ENCODE assay signal across 1 cellular context in the genomic region with DNA sequence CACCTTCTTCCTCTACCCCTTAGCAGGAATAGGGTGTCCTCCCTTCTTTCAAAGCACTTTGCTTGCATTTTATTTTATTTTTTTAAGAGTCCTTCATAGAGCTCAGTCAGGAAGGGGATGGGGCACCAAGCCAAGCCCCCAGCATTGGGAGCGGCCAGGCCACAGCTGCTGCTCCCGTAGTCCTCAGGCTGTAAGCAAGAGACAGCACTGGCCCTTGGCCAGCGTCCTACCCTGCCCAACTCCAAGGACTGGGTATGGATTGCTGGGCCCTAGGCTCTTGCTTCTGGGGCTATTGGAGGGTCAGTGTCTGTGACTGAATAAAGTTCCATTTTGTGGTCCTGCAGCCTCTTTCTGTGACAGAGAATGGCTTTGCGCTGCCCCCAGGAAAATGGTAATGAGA.
A peak's percentile ranks its signal among the peaks of the same experiment; 100 is the strongest.
TF ChIP-seq lines count a peak whose summit lies in the region.

No MANE protein-coding gene starts in this region.

TF ChIP-seq in HepG2, 621 proteins besides CTCF, POLR2A, EP300 and RAD21:
- no peak for TF ChIP-seq NCOA2 (CRISPR knock-in tag; IDR thresholded peaks at IDR 0.05)
- TF ChIP-seq POLR2G (IDR thresholded peaks at IDR 0.05; ENCODE audit: low read depth, low read length): peak; percentile 1; the same call in 1 of the 2 replicates
- no peak for TF ChIP-seq ZSCAN9 (CRISPR knock-in tag; IDR thresholded peaks at IDR 0.05; ENCODE audit: borderline replicate concordance)
- no peak for TF ChIP-seq PAF1 (CRISPR knock-in tag; IDR thresholded peaks at IDR 0.05)
- TF ChIP-seq TAF15 (IDR thresholded peaks at IDR 0.05; ENCODE audit: low read depth, low read length, poor library complexity, severe bottlenecking): no peak
- TF ChIP-seq NR3C1 (CRISPR knock-in tag; IDR thresholded peaks at IDR 0.05): no peak
- TF ChIP-seq, protein P1, sequence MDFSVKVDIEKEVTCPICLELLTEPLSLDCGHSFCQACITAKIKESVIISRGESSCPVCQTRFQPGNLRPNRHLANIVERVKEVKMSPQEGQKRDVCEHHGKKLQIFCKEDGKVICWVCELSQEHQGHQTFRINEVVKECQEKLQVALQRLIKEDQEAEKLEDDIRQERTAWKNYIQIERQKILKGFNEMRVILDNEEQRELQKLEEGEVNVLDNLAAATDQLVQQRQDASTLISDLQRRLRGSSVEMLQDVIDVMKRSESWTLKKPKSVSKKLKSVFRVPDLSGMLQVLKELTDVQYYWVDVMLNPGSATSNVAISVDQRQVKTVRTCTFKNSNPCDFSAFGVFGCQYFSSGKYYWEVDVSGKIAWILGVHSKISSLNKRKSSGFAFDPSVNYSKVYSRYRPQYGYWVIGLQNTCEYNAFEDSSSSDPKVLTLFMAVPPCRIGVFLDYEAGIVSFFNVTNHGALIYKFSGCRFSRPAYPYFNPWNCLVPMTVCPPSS (IDR thresholded peaks at IDR 0.05): no peak
- peak; percentile 17 for TF ChIP-seq AGO1 (IDR thresholded peaks at IDR 0.05; ENCODE audit: low read depth, low read length, poor library complexity, severe bottlenecking)
- no peak for TF ChIP-seq ZNF329 (CRISPR knock-in tag; IDR thresholded peaks at IDR 0.05; ENCODE audit: low read depth)
- no peak for TF ChIP-seq MED1 (CRISPR knock-in tag; IDR thresholded peaks at IDR 0.05)
